In genomic region chr19:19101540-19101939, GRCh38 we compare ENCODE assay signal across 22 cellular contexts. TPM values are rescaled to one million over a fixed set of nuclear protein-coding genes. Genes with fewer than 3 reads are reported as not detected.
DNase-seq lines count a peak whose midpoint lies in the region; ATAC-seq, FAIRE-seq and TF ChIP-seq lines count a peak whose summit lies in the region.
"Had no signal": no experiment of that assay in that cellular context is flagged by ENCODE, and none has a peak within 500 bp of the region (broad histone marks: within the 10 kb centered on the region; RNA-seq: fewer than 3 reads in every experiment).

No MANE protein-coding gene starts in this region.

- in situ Hi-C loops in HepG2 (cut with HindIII; ENCODE audit: extremely low pct_ligation_motif_present, low pct_unique_long_range_greater_than_20kb) = no loop called here

- H2AK5ac ChIP-seq in H1 (ENCODE audit: low read depth, low read length) = no peak overlapping the region

- H3K4me3 Mint-ChIP-seq in WTC11 (no peak overlapping the region), Caco-2 (ENCODE audit: unreplicated experiment) (no peak overlapping the region), progenitor cell of endocrine pancreas (ENCODE audit: low read depth) (no peak overlapping the region)
- no peak overlapping the region for H3K4me3 Mint-ChIP-seq in activated T-cell treated with anti-CD3 and anti-CD28 coated beads, Interleukin-2, amount 50 U/mL, for 4 hours
- H3K4me3 Mint-ChIP-seq: CD8-positive, alpha-beta memory T cell; HFFc6 had no signal

- no peak overlapping the region for H3K23ac ChIP-seq in H1 (ENCODE audit: insufficient read length)

- H3K79me1 ChIP-seq in H1 (ENCODE audit: low read depth, low read length) = no peaks in the 10 kb centered on the region

- H3K9me3 ChIP-seq in H1 (ENCODE audit: insufficient read depth in 2 of 2, low read depth in 1 of 2, low read length in 1 of 2) (no peaks in the 10 kb centered on the region), HepG2 (ENCODE audit: low read length) (no peaks in the 10 kb centered on the region), osteoblast (ENCODE audit: low read depth, low read length) (no peaks in the 10 kb centered on the region), Caco-2 (no peaks in the 10 kb centered on the region)
- H3K9me3 ChIP-seq: BE2C had no signal

- no peak overlapping the region for H3K14ac ChIP-seq in H1 (ENCODE audit: insufficient read length)

- TF ChIP-seq CTCF in WTC11 (IDR thresholded peaks at IDR 0.05) = no peak
- no peak for TF ChIP-seq CTCF in H1 (IDR thresholded peaks at IDR 0.05; ENCODE audit: control extremely low read depth in 1 of 3, insufficient read depth in 1 of 3, low read depth in 1 of 3, low read length in 3 of 3)
- TF ChIP-seq CTCF in HepG2 (CRISPR knock-in tag; IDR thresholded peaks at IDR 0.05) = no peak
- no peak for TF ChIP-seq CTCF in osteoblast (IDR thresholded peaks at IDR 0.05; ENCODE audit: extremely low read depth, low read depth, low read length)
- TF ChIP-seq CTCF in Caco-2 (IDR thresholded peaks at IDR 0.05; ENCODE audit: insufficient read depth in 1 of 2, low read depth in 1 of 2, low read length in 1 of 2, severe bottlenecking in 1 of 2, unreplicated experiment in 1 of 2) = no peak
- no peak for TF ChIP-seq CTCF in progenitor cell of endocrine pancreas (IDR thresholded peaks at IDR 0.05; ENCODE audit: unreplicated experiment)

- H4K91ac ChIP-seq in H1 (replicated peaks; ENCODE audit: insufficient read length, low read length) = no peak overlapping the region

- no peak overlapping the region for H3K27ac Mint-ChIP-seq in WTC11
- H3K27ac Mint-ChIP-seq in Caco-2 (ENCODE audit: unreplicated experiment) = no peak overlapping the region
- no peak overlapping the region for H3K27ac Mint-ChIP-seq in progenitor cell of endocrine pancreas
- H3K27ac Mint-ChIP-seq: CD4-positive, CD25-positive, alpha-beta regulatory T cell; CD8-positive, alpha-beta memory T cell; HFFc6 had no signal

- H2AFZ ChIP-seq in H1 (ENCODE audit: low read length) (no peak overlapping the region), HepG2 (ENCODE audit: low read length) (no peak overlapping the region), osteoblast (ENCODE audit: low read length) (no peak overlapping the region)
- H2AFZ ChIP-seq: GM23248 had no signal

- H3K4me1 Mint-ChIP-seq in WTC11 (peaks cover 13% of the 10 kb centered on the region), Caco-2 (ENCODE audit: low read depth, unreplicated experiment) (peaks cover 8% of the 10 kb centered on the region), progenitor cell of endocrine pancreas (ENCODE audit: low read depth) (peaks cover 12% of the 10 kb centered on the region)
- no peaks in the 10 kb centered on the region for H3K4me1 Mint-ChIP-seq in activated T-cell treated with anti-CD3 and anti-CD28 coated beads, Interleukin-2, amount 50 U/mL, for 4 hours (ENCODE audit: low read depth)

- H3K18ac ChIP-seq in H1 (ENCODE audit: extremely low read depth, low read length) = no peak overlapping the region

- H2BK12ac ChIP-seq in H1 (ENCODE audit: low read depth, low read length) = 0 out of 2 replicates have a peak overlapping the region, but pooled peaks have one; percentile 7

- no peak for TF ChIP-seq EP300 in H1 (IDR thresholded peaks at IDR 0.05; ENCODE audit: borderline replicate concordance in 1 of 2, low read depth in 2 of 2, low read length in 2 of 2)
- no peak for TF ChIP-seq EP300 in HepG2 (IDR thresholded peaks at IDR 0.05; ENCODE audit: low read depth in 2 of 2, low read length in 2 of 2)
- no peak for TF ChIP-seq EP300 in HepG2 (CRISPR knock-in tag; IDR thresholded peaks at IDR 0.05; ENCODE audit: borderline replicate concordance)

- peaks cover 2% of the 10 kb centered on the region for H3K23me2 ChIP-seq in H1 (ENCODE audit: low read depth, low read length)

- WGBS in H1 (ENCODE audit: extremely low coverage in 1 of 2, insufficient coverage in 1 of 2, insufficient read length in 1 of 2, insufficient replicate concordance in 2 of 2, low coverage in 1 of 2, low lambda C conversion rate in 2 of 2, missing lambda C conversion rate in 1 of 2), 2 experiments = 91% methylated on average over 8 of the region's 8 CpGs; no CpG with 5 or more reads in 1 of the 2 experiments
- 75% methylated on average over 3 of the region's 8 CpGs for WGBS in HepG2 (ENCODE audit: low lambda C conversion rate)

- H3K27ac ChIP-seq in H1 (ENCODE audit: low read depth, low read length) = no peak overlapping the region
- peak overlapping the region; percentile 38 for H3K27ac ChIP-seq in HepG2 (ENCODE audit: extremely low read length, insufficient read depth, low read length)
- H3K27ac ChIP-seq in osteoblast (ENCODE audit: low read depth, low read length) = no peak overlapping the region
- H3K27ac ChIP-seq: GM23248 had no signal

- H2BK5ac ChIP-seq in H1 (ENCODE audit: low read depth, low read length) = no peak overlapping the region

- POLR2A ChIA-PET in WTC11 (lab: Charles Lee) (no interaction called here), H1 (lab: Charles Lee; ENCODE audit: partially characterized antibody) (interaction anchor here (1.2 to 5.7 kb wide), 2 partner anchors 34 to 38 kb away, joined by 3 to 31 read pairs; partner anchors contain the start of gene SLC25A42), HepG2 (lab: Yijun Ruan, JAX) (interaction anchor here (0.7 to 1.1 kb wide), 2 partner anchors 35 to 38 kb away, joined by 3 read pairs; partner anchors contain the start of gene SLC25A42), Caco-2 (lab: Charles Lee) (no interaction called here)

- H4K8ac ChIP-seq in H1 (ENCODE audit: extremely low read depth, insufficient read depth, low read length) = peak overlapping the region; percentile 7; the same call in 1 of the 2 replicates

- H4K5ac ChIP-seq in H1 (ENCODE audit: insufficient read length, low read depth, low read length) = no peak overlapping the region

- H2BK120ac ChIP-seq in H1 (replicated peaks; ENCODE audit: low read depth, low read length) = no peak overlapping the region

- H4K20me1 ChIP-seq in H1 (replicated peaks in 1 of 2; ENCODE audit: control insufficient read depth in 1 of 2, insufficient read depth in 2 of 2, low read length in 2 of 2) (no peaks in the 10 kb centered on the region), HepG2 (ENCODE audit: insufficient read depth, low read length) (no peaks in the 10 kb centered on the region), osteoblast (ENCODE audit: insufficient read depth, low read length) (no peaks in the 10 kb centered on the region)

- H3K9me3 Mint-ChIP-seq in WTC11 (no peaks in the 10 kb centered on the region), Caco-2 (ENCODE audit: unreplicated experiment) (no peaks in the 10 kb centered on the region), progenitor cell of endocrine pancreas (ENCODE audit: low read depth) (no peaks in the 10 kb centered on the region)
- no peaks in the 10 kb centered on the region for H3K9me3 Mint-ChIP-seq in activated T-cell treated with anti-CD3 and anti-CD28 coated beads, Interleukin-2, amount 50 U/mL, for 4 hours
- H3K9me3 Mint-ChIP-seq: CD8-positive, alpha-beta memory T cell; HFFc6 had no signal

- peaks cover 0 to 14% (median 9%) of the 10 kb centered on the region in 4 experiments; a peak in 6 of 7 replicates for H3K4me1 ChIP-seq in H1 (replicated peaks in 1 of 4; ENCODE audit: control insufficient read depth in 3 of 4, insufficient read depth in 4 of 4, low read length in 3 of 4)
- H3K4me1 ChIP-seq in HepG2 (ENCODE audit: insufficient read depth, low read length) = peaks cover 96% of the 10 kb centered on the region
- no peaks in the 10 kb centered on the region for H3K4me1 ChIP-seq in osteoblast (ENCODE audit: insufficient read depth, low read length)
- peaks cover 45% of the 10 kb centered on the region for H3K4me1 ChIP-seq in Caco-2

- CTCF ChIA-PET in WTC11 (lab: Charles Lee) = no interaction called here
- CTCF ChIA-PET in H1 (lab: Charles Lee; ENCODE audit: partially characterized antibody) = interaction anchor here (1.0 to 1.9 kb wide), 2 partner anchors 14 to 48 kb away, joined by 3 to 7 read pairs; no protein-coding TSS in a partner anchor
- CTCF ChIA-PET in HepG2 (lab: Yijun Ruan, JAX; ENCODE audit: low intra/inter-chr PET ratio, low total read pairs) = no interaction called here
- CTCF ChIA-PET in Caco-2 (lab: Charles Lee) = no interaction called here

- TF ChIP-seq POLR2A in H1 (IDR thresholded peaks at IDR 0.05; ENCODE audit: control extremely low read depth in 1 of 2, low read depth in 2 of 2, low read length in 2 of 2) = no peak
- no peak for TF ChIP-seq POLR2A in HepG2 (IDR thresholded peaks at IDR 0.05; ENCODE audit: insufficient read depth in 1 of 2, low read depth in 2 of 2, low read length in 2 of 2)

- H3K9ac ChIP-seq in H1 (replicated peaks in 1 of 4; ENCODE audit: extremely low read depth in 1 of 4, low read depth in 3 of 4, low read length in 3 of 4) = no peak overlapping the region
- H3K9ac ChIP-seq in HepG2 (ENCODE audit: insufficient read depth, low read depth, low read length) = 0 out of 2 replicates have a peak overlapping the region, but pooled peaks have one; percentile 32
- H3K9ac ChIP-seq: GM23248 had no signal

- intact Hi-C loops in HepG2 (cut with micrococcal nuclease; ENCODE audit: unreplicated experiment) (no loop called here), Caco-2 (cut with micrococcal nuclease; ENCODE audit: unreplicated experiment) (no loop called here)

- H3K4me3 ChIP-seq in H1 (ENCODE audit: extremely low read depth in 1 of 4, insufficient read depth in 2 of 4, low read depth in 3 of 4, low read length in 4 of 4) = no peak overlapping the region
- no peak overlapping the region for H3K4me3 ChIP-seq in HepG2 (replicated peaks in 1 of 3; ENCODE audit: insufficient read depth in 1 of 3, low read depth in 2 of 3, low read length in 3 of 3)
- H3K4me3 ChIP-seq in osteoblast (ENCODE audit: insufficient read depth, low read length) = no peak overlapping the region
- no peak overlapping the region for H3K4me3 ChIP-seq in Caco-2 (ENCODE audit: low read depth, low read length)
- H3K4me3 ChIP-seq: GM23248 had no signal

- H3K4me2 ChIP-seq in H1 (ENCODE audit: insufficient read depth in 1 of 2, low read depth in 2 of 2, low read length in 2 of 2) (no peak overlapping the region), HepG2 (ENCODE audit: low read depth, low read length) (no peak overlapping the region; the same call in 1 of the 2 replicates), osteoblast (ENCODE audit: insufficient read depth, low read length) (no peak overlapping the region)

- no peak overlapping the region for H2BK15ac ChIP-seq in H1 (ENCODE audit: low read length)

- no peak overlapping the region for H2BK20ac ChIP-seq in H1 (ENCODE audit: low read length)

- no peak for DNase-seq in WTC11 (ENCODE audit: low spot score)
- DNase-seq in H1 (ENCODE audit: low read depth in 1 of 2, low spot score in 2 of 2) = no peak
- DNase-seq in HepG2 (ENCODE audit: low spot score) = no peak
- DNase-seq in osteoblast (ENCODE audit: insufficient read length, low spot score, missing footprints) = peak; percentile 58
- no peak for DNase-seq in activated T-cell treated with anti-CD3 and anti-CD28 coated beads, Interleukin-2, amount 50 U/mL, for 4 hours
- DNase-seq in Caco-2 = no peak
- no peak for DNase-seq in progenitor cell of endocrine pancreas (ENCODE audit: low spot score, unreplicated experiment)
- DNase-seq: ACHN; BE2C; C1 segment of cervical spinal cord; CD4-positive, CD25-positive, alpha-beta regulatory T cell; CD8-positive, alpha-beta memory T cell; DMS153; DMS79; GDM1; GM23248; HFFc6 had no signal

- H3K27me3 Mint-ChIP-seq in WTC11 (ENCODE audit: low read depth) = peaks cover 7% of the 10 kb centered on the region
- no peaks in the 10 kb centered on the region for H3K27me3 Mint-ChIP-seq in activated T-cell treated with anti-CD3 and anti-CD28 coated beads, Interleukin-2, amount 50 U/mL, for 4 hours (ENCODE audit: low read depth)
- no peaks in the 10 kb centered on the region for H3K27me3 Mint-ChIP-seq in Caco-2 (ENCODE audit: insufficient read depth, unreplicated experiment)
- H3K27me3 Mint-ChIP-seq in progenitor cell of endocrine pancreas = no peaks in the 10 kb centered on the region
- H3K27me3 Mint-ChIP-seq: CD4-positive, CD25-positive, alpha-beta regulatory T cell; CD8-positive, alpha-beta memory T cell had no signal

- H3K36me3 Mint-ChIP-seq in WTC11 (no peaks in the 10 kb centered on the region), Caco-2 (ENCODE audit: insufficient read depth, unreplicated experiment) (no peaks in the 10 kb centered on the region), progenitor cell of endocrine pancreas (ENCODE audit: insufficient read depth) (peaks cover 6% of the 10 kb centered on the region)
- H3K36me3 Mint-ChIP-seq in activated T-cell treated with anti-CD3 and anti-CD28 coated beads, Interleukin-2, amount 50 U/mL, for 4 hours (ENCODE audit: insufficient read depth) = peaks cover 10% of the 10 kb centered on the region

- TF ChIP-seq RAD21 in H1 (IDR thresholded peaks at IDR 0.05 in 1 of 2, conservative IDR thresholded peaks at IDR 0.05 in 1 of 2; ENCODE audit: low read depth in 2 of 2, low read length in 2 of 2) = no peak
- no peak for TF ChIP-seq RAD21 in HepG2 (CRISPR knock-in tag; IDR thresholded peaks at IDR 0.05)

- H3K4ac ChIP-seq in H1 (replicated peaks; ENCODE audit: insufficient read length, low read depth, low read length) = no peak overlapping the region

- BruUV-seq in HepG2 (replicated peaks; lab: Mats Ljungman, UMichigan) (no TSS peak), Caco-2 (replicated peaks; lab: Mats Ljungman, UMichigan) (no TSS peak)

- H3K27me3 ChIP-seq in H1 (replicated peaks in 1 of 4; ENCODE audit: control insufficient read depth in 3 of 4, extremely low read depth in 1 of 4, insufficient read depth in 3 of 4, low read length in 3 of 4) = no peaks in the 10 kb centered on the region; a peak in 1 of 7 replicates
- H3K27me3 ChIP-seq in HepG2 (ENCODE audit: control insufficient read depth in 1 of 2, insufficient read depth in 2 of 2, low read length in 2 of 2) = no peaks in the 10 kb centered on the region
- H3K27me3 ChIP-seq in osteoblast (ENCODE audit: insufficient read depth, low read length) = no peaks in the 10 kb centered on the region
- no peaks in the 10 kb centered on the region for H3K27me3 ChIP-seq in Caco-2 (replicated peaks; ENCODE audit: control insufficient read depth, insufficient read depth, low read length)
- H3K27me3 ChIP-seq: BE2C had no signal

- H3K79me2 ChIP-seq in H1 (ENCODE audit: control insufficient read depth in 1 of 2, insufficient read depth in 2 of 2, low read length in 2 of 2) (no peaks in the 10 kb centered on the region), HepG2 (ENCODE audit: insufficient read depth, low read length) (no peaks in the 10 kb centered on the region), osteoblast (ENCODE audit: insufficient read depth, low read length) (no peaks in the 10 kb centered on the region)

- no peak for ATAC-seq in WTC11
- ATAC-seq in HepG2 = no peak
- ATAC-seq in activated T-cell treated with anti-CD3 and anti-CD28 coated beads, Interleukin-2, amount 50 U/mL, for 4 hours = no peak
- ATAC-seq: HCT116 had no signal

- H3K56ac ChIP-seq in H1 (replicated peaks; ENCODE audit: insufficient read length, low read depth, low read length) = no peak overlapping the region

- H3K36me3 ChIP-seq in H1 (ENCODE audit: control insufficient read depth in 2 of 4, insufficient read depth in 4 of 4, low read length in 3 of 4) = no peaks in the 10 kb centered on the region
- no peaks in the 10 kb centered on the region for H3K36me3 ChIP-seq in HepG2 (replicated peaks in 1 of 2; ENCODE audit: control insufficient read depth in 1 of 2, insufficient read depth in 2 of 2, low read length in 2 of 2)
- H3K36me3 ChIP-seq in osteoblast (ENCODE audit: insufficient read depth, low read length) = peaks cover 4% of the 10 kb centered on the region
- no peaks in the 10 kb centered on the region for H3K36me3 ChIP-seq in Caco-2 (ENCODE audit: control insufficient read depth, insufficient read depth, low read length)
- H3K36me3 ChIP-seq: BE2C had no signal

- FAIRE-seq in H1 (lab: Jason Lieb, UNC) (no peak), HepG2 (lab: Jason Lieb, UNC) (no peak)
- FAIRE-seq: A204.1, GM12892, GM18507, H54 had no signal

RNA-seq across cellular contexts. Expression of gene TMEM161A, which starts 36.7 kb away (rescaled TPM):
- total RNA-seq in WTC11 (2021) (46.0 to 53.4 TPM (median 51.8 TPM) in 3 replicates), HepG2 (2016; rRNA removed; fragmentation: Illumina TruSeq; extraction: Trizol) (10.3 and 25.9 TPM in 2 replicates), osteoblast (13.8 and 15.9 TPM in 2 replicates), Caco-2 (2022) (36.9 and 38.3 TPM in 2 replicates), progenitor cell of endocrine pancreas (38.8 and 42.3 TPM in 2 replicates)
- total RNA-seq in H1 (2021; fragmentation: NEBNext Ultra II Directional; extraction: Animal tissue kit (Norgen Biotek cat#: 25700)) = 41.9 and 47.8 TPM in 2 replicates
- polyA plus RNA-seq in H1 (2011; rRNA removed) (103 and 153 TPM in 2 replicates), HepG2 (2011; rRNA removed) (31.4 and 42.7 TPM in 2 replicates)
- polyA plus RNA-seq in H1 (2011; cell fraction: cytosol; rRNA removed) = 80.8 TPM
- 202 TPM for polyA plus RNA-seq in H1 (2011; cell fraction: nucleus; rRNA removed)
- polyA plus RNA-seq in H1 (2012, experiment 1 of 2) = 26.3 to 50.2 TPM (median 47.7 TPM) in 4 replicates
- 46.4 TPM for polyA plus RNA-seq in H1 (2012, experiment 2 of 2)
- 62.3 TPM for polyA plus RNA-seq in H1 (2013, experiment 1 of 2)
- polyA plus RNA-seq in H1 (2013, experiment 2 of 2) = 53.9 TPM
- 46.0 and 81.2 TPM in 2 replicates for polyA minus RNA-seq in H1 (2011; rRNA and poly(A)+ RNA removed)
- 40.2 TPM for polyA minus RNA-seq in H1 (2011; cell fraction: cytosol; rRNA and poly(A)+ RNA removed)
- 34.3 TPM for polyA minus RNA-seq in H1 (2011; cell fraction: nucleus; rRNA and poly(A)+ RNA removed)
- total RNA-seq in HepG2 (2016; cell fraction: cytosol; rRNA removed; fragmentation: Illumina TruSeq; extraction: Trizol; ENCODE audit: low read depth) = 8.7 and 12.1 TPM in 2 replicates
- total RNA-seq in HepG2 (2016; cell fraction: insoluble cytoplasmic fraction; rRNA removed; fragmentation: Illumina TruSeq; extraction: Trizol) = 7.7 and 28.3 TPM in 2 replicates
- total RNA-seq in HepG2 (2016; cell fraction: membrane; rRNA removed; fragmentation: Illumina TruSeq; extraction: Trizol) = 7.4 and 8.8 TPM in 2 replicates
- total RNA-seq in HepG2 (2016; cell fraction: nucleus; rRNA removed; fragmentation: Illumina TruSeq; extraction: Trizol) = 36.6 and 39.6 TPM in 2 replicates
- 22.8 and 35.4 TPM in 2 replicates for polyA plus RNA-seq in HepG2 (2011; cell fraction: cytosol; rRNA removed)
- 190 and 235 TPM in 2 replicates for polyA plus RNA-seq in HepG2 (2011; cell fraction: nucleus; rRNA removed)
- 15.9 and 23.9 TPM in 2 replicates for polyA plus RNA-seq in HepG2 (2012)
- 6.6 and 8.6 TPM in 2 replicates for polyA plus RNA-seq in HepG2 (2016; cell fraction: cytosol; fragmentation: Illumina TruSeq; extraction: Trizol; ENCODE audit: low read depth)
- polyA plus RNA-seq in HepG2 (2016; cell fraction: insoluble cytoplasmic fraction; fragmentation: Illumina TruSeq; extraction: Trizol; ENCODE audit: low read depth) = 8.4 and 9.9 TPM in 2 replicates
- polyA plus RNA-seq in HepG2 (2016; cell fraction: membrane; fragmentation: Illumina TruSeq; extraction: Trizol; ENCODE audit: low read depth) = 8.4 and 9.5 TPM in 2 replicates
- 56.7 and 60.0 TPM in 2 replicates for polyA plus RNA-seq in HepG2 (2016; cell fraction: nucleus; fragmentation: Illumina TruSeq; extraction: Trizol; ENCODE audit: insufficient read depth, low read depth)
- 88.8 and 105 TPM in 2 replicates for polyA minus RNA-seq in HepG2 (2011; rRNA and poly(A)+ RNA removed; ENCODE audit: low replicate concordance)
- 24.3 and 32.2 TPM in 2 replicates for polyA minus RNA-seq in HepG2 (2011; cell fraction: cytosol; rRNA and poly(A)+ RNA removed)
- polyA minus RNA-seq in HepG2 (2011; cell fraction: nucleus; rRNA and poly(A)+ RNA removed) = 57.3 and 75.8 TPM in 2 replicates
- 10 to 100 TPM; 42.3 to 43.2 (median 43.1) TPM for total RNA-seq in activated T-cell treated with anti-CD3 and anti-CD28 coated beads, Interleukin-2, amount 50 U/mL, for 4 hours

RNA-seq across cellular contexts. Expression of gene SLC25A42, which starts 37.7 kb away (rescaled TPM):
- 8.1 to 9.2 TPM (median 8.7 TPM) in 3 replicates for total RNA-seq in WTC11 (2021)
- total RNA-seq in H1 (2021; fragmentation: NEBNext Ultra II Directional; extraction: Animal tissue kit (Norgen Biotek cat#: 25700)) = 4.1 and 6.2 TPM in 2 replicates
- polyA plus RNA-seq in H1 (2011; rRNA removed) = 5.9 and 10.5 TPM in 2 replicates
- polyA plus RNA-seq in H1 (2011; cell fraction: cytosol; rRNA removed) = 8.0 TPM
- 23.0 TPM for polyA plus RNA-seq in H1 (2011; cell fraction: nucleus; rRNA removed)
- polyA plus RNA-seq in H1 (2012, experiment 1 of 2) = 5.2 to 8.6 TPM (median 7.7 TPM) in 4 replicates
- polyA plus RNA-seq in H1 (2012, experiment 2 of 2) = 7.8 TPM
- polyA plus RNA-seq in H1 (2013, experiment 1 of 2) = 5.2 TPM
- 4.3 TPM for polyA plus RNA-seq in H1 (2013, experiment 2 of 2)
- 3.4 and 6.9 TPM in 2 replicates for polyA minus RNA-seq in H1 (2011; rRNA and poly(A)+ RNA removed)
- polyA minus RNA-seq in H1 (2011; cell fraction: cytosol; rRNA and poly(A)+ RNA removed) = 3.6 TPM
- 5.3 TPM for polyA minus RNA-seq in H1 (2011; cell fraction: nucleus; rRNA and poly(A)+ RNA removed)
- 13.5 and 18.3 TPM in 2 replicates for total RNA-seq in HepG2 (2016; rRNA removed; fragmentation: Illumina TruSeq; extraction: Trizol)
- total RNA-seq in HepG2 (2016; cell fraction: cytosol; rRNA removed; fragmentation: Illumina TruSeq; extraction: Trizol; ENCODE audit: low read depth) = 7.8 and 11.9 TPM in 2 replicates
- total RNA-seq in HepG2 (2016; cell fraction: insoluble cytoplasmic fraction; rRNA removed; fragmentation: Illumina TruSeq; extraction: Trizol) = 11.8 and 19.3 TPM in 2 replicates
- 17.0 and 18.4 TPM in 2 replicates for total RNA-seq in HepG2 (2016; cell fraction: membrane; rRNA removed; fragmentation: Illumina TruSeq; extraction: Trizol)
- total RNA-seq in HepG2 (2016; cell fraction: nucleus; rRNA removed; fragmentation: Illumina TruSeq; extraction: Trizol) = 11.9 and 13.2 TPM in 2 replicates
- 12.8 and 13.0 TPM in 2 replicates for polyA plus RNA-seq in HepG2 (2011; rRNA removed)
- polyA plus RNA-seq in HepG2 (2011; cell fraction: cytosol; rRNA removed) = 9.1 and 13.2 TPM in 2 replicates
- polyA plus RNA-seq in HepG2 (2011; cell fraction: nucleus; rRNA removed) = 30.2 and 33.7 TPM in 2 replicates
- 8.4 and 11.8 TPM in 2 replicates for polyA plus RNA-seq in HepG2 (2012)
- polyA plus RNA-seq in HepG2 (2016; cell fraction: cytosol; fragmentation: Illumina TruSeq; extraction: Trizol; ENCODE audit: low read depth) = 6.8 and 7.9 TPM in 2 replicates
- 13.4 and 18.3 TPM in 2 replicates for polyA plus RNA-seq in HepG2 (2016; cell fraction: insoluble cytoplasmic fraction; fragmentation: Illumina TruSeq; extraction: Trizol; ENCODE audit: low read depth)
- 10.4 and 12.8 TPM in 2 replicates for polyA plus RNA-seq in HepG2 (2016; cell fraction: membrane; fragmentation: Illumina TruSeq; extraction: Trizol; ENCODE audit: low read depth)
- polyA plus RNA-seq in HepG2 (2016; cell fraction: nucleus; fragmentation: Illumina TruSeq; extraction: Trizol; ENCODE audit: insufficient read depth, low read depth) = 30.3 and 30.4 TPM in 2 replicates
- 2.5 and 24.9 TPM in 2 replicates for polyA minus RNA-seq in HepG2 (2011; rRNA and poly(A)+ RNA removed; ENCODE audit: low replicate concordance)
- polyA minus RNA-seq in HepG2 (2011; cell fraction: cytosol; rRNA and poly(A)+ RNA removed) = 5.7 and 5.9 TPM in 2 replicates
- 7.7 and 8.0 TPM in 2 replicates for polyA minus RNA-seq in HepG2 (2011; cell fraction: nucleus; rRNA and poly(A)+ RNA removed)
- total RNA-seq in osteoblast = 5.4 and 5.6 TPM in 2 replicates
- 10 to 100 TPM in 1 of 3 donors, 1 to 10 TPM in 2; 8.9 to 11.1 (median 8.9) TPM for total RNA-seq in activated T-cell treated with anti-CD3 and anti-CD28 coated beads, Interleukin-2, amount 50 U/mL, for 4 hours
- total RNA-seq in Caco-2 (2022) = 4.5 and 5.4 TPM in 2 replicates
- 10.5 and 10.7 TPM in 2 replicates for total RNA-seq in progenitor cell of endocrine pancreas

Comparison
In these comparisons a context has a peak if more than half of its experiments do, and no peak if none do; other contexts are left out.
1. POLR2A ChIA-PET loops: an anchor here in H1 (1.2 to 5.7 kb wide) and HepG2 (0.7 to 1.1 kb wide); none called in WTC11 and Caco-2.
2. Of the 50 proteins assayed by ChIP-seq in both HepG2 and WTC11: peak only in HepG2: MAX and NR2C2; only in WTC11: none; in both: none; in neither: 47; mixed calls (peak in some experiments, not most) for 1.